Comparison of ENCODE assay signal across 1 cellular context in genomic region chr7:16550671-16551070, GRCh38.
TF ChIP-seq lines count a peak whose summit lies in the region.

No MANE protein-coding gene starts in this region.

TF ChIP-seq in K562, 482 proteins besides CTCF, POLR2A, EP300 and RAD21 (continued from another document):
- TF ChIP-seq NFRKB (IDR thresholded peaks at IDR 0.05; ENCODE audit: low read depth): no peak
- no peak for TF ChIP-seq U2AF2 (optimal IDR thresholded peaks at IDR 0.05; ENCODE audit: low read depth, low read length)
- TF ChIP-seq CEBPB (tag; IDR thresholded peaks at IDR 0.05): no peak
- TF ChIP-seq ZSCAN32 (CRISPR knock-in tag; IDR thresholded peaks at IDR 0.05): no peak
- no peak for TF ChIP-seq TAL1 (IDR thresholded peaks at IDR 0.05)
- TF ChIP-seq RNF2 (IDR thresholded peaks at IDR 0.05): no peak
- no peak for TF ChIP-seq GABPA (tag; conservative IDR thresholded peaks at IDR 0.05; ENCODE audit: low read depth)
- no peak for TF ChIP-seq TFE3 (CRISPR knock-in tag; IDR thresholded peaks at IDR 0.05)
- no peak for TF ChIP-seq PKNOX1 (IDR thresholded peaks at IDR 0.05)
- TF ChIP-seq ILF3 (IDR thresholded peaks at IDR 0.05; ENCODE audit: borderline replicate concordance): no peak
- TF ChIP-seq ZHX1 (conservative IDR thresholded peaks at IDR 0.05; ENCODE audit: low read length): no peak
- no peak for TF ChIP-seq PHF8 (IDR thresholded peaks at IDR 0.05; ENCODE audit: borderline replicate concordance, low read length)
- no peak for TF ChIP-seq ARID3A (IDR thresholded peaks at IDR 0.05; ENCODE audit: borderline replicate concordance, low read depth, low read length)
- TF ChIP-seq PML (IDR thresholded peaks at IDR 0.05; ENCODE audit: low read length): no peak
- no peak for TF ChIP-seq ELK1 (CRISPR knock-in tag; IDR thresholded peaks at IDR 0.05)
- TF ChIP-seq FOXK1 (CRISPR knock-in tag; IDR thresholded peaks at IDR 0.05; ENCODE audit: borderline replicate concordance): no peak
TF ChIP-seq in K562: peak in this region for 0.
